Comparison of ENCODE assay signal across 8 cellular contexts in the genomic region with DNA sequence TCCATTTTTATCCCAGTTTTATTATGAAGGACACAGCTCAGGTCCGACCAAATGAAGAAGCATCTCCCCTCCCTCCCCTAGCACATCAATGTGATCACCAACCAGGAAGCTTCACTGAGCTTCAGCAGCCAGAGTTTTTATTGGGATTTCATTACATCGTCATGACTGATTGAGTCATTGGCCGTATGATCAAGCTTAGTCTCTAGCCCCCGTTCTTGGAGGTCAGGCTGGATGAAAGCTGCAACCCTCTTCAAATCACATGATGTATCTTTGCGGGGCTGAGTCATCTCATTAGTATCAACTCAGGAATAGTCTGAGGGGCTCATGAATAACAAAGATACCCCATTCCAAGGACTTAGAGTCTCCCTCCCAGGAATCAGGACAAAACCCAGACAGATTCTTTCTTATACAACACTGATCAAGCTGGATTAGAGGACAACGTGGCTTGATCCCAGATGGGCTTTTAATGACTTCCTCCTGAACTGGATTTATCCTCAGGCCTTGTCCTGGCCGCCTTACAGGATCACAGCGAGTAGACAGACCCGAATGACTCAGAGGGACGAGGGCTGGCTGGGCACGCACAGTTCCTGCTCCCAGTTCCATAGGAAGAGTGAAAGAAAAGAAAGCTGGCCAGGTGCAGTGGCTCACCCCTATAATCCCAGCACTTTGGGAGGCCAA. TPM values are rescaled to one million over a fixed set of nuclear protein-coding genes. Genes with fewer than 3 reads are reported as not detected.
DNase-seq lines count a peak whose midpoint lies in the region; ATAC-seq and TF ChIP-seq lines count a peak whose summit lies in the region.

No MANE protein-coding gene starts in this region.

- H3K23ac ChIP-seq in neuronal stem cell (ENCODE audit: low read depth, low read length, poor library complexity), result no peak overlapping the region

- H4K91ac ChIP-seq in neuronal stem cell (ENCODE audit: low read depth, low read length, poor library complexity), result no peak overlapping the region

- H3K9ac ChIP-seq in neuronal stem cell (ENCODE audit: low read depth, low read length, poor library complexity), result no peak overlapping the region

- no peak overlapping the region for H4K8ac ChIP-seq in neuronal stem cell (ENCODE audit: low read depth, low read length)

- peaks cover 18% of the 10 kb centered on the region; the same call in 1 of the 2 replicates for H3K9me3 ChIP-seq in OCI-LY7 (ENCODE audit: low read length)
- no peaks in the 10 kb centered on the region for H3K9me3 ChIP-seq in psoas muscle
- H3K9me3 ChIP-seq in Peyer's patch, result no peaks in the 10 kb centered on the region
- H3K9me3 ChIP-seq in neuronal stem cell (replicated peaks in 1 of 2; ENCODE audit: control insufficient read depth in 2 of 2, insufficient read depth in 1 of 2, low read depth in 1 of 2, low read length in 2 of 2), result peaks cover 9 to 21% of the 10 kb centered on the region in 2 donors

- H3K4me2 ChIP-seq in OCI-LY7 (ENCODE audit: low read length) (no peak overlapping the region), neuronal stem cell (ENCODE audit: insufficient read depth, low read length, poor library complexity, severe bottlenecking) (no peak overlapping the region)

- BruUV-seq in OCI-LY7 (replicated peaks; lab: Mats Ljungman, UMichigan), result no TSS peak

- no peaks in the 10 kb centered on the region for H4K20me1 ChIP-seq in OCI-LY7 (ENCODE audit: insufficient read depth, low read length)

- no peak overlapping the region for H2AFZ ChIP-seq in OCI-LY7 (ENCODE audit: low read length)
- H2AFZ ChIP-seq in neuronal stem cell (ENCODE audit: low read length), result no peak overlapping the region

- no peak overlapping the region for H2BK5ac ChIP-seq in neuronal stem cell (ENCODE audit: low read length)

- H2AK5ac ChIP-seq in neuronal stem cell (ENCODE audit: low read depth, low read length), result no peak overlapping the region

- H3K18ac ChIP-seq in neuronal stem cell (ENCODE audit: low read length), result no peak overlapping the region

- no peak for TF ChIP-seq CTCF in OCI-LY7 (conservative IDR thresholded peaks at IDR 0.05; ENCODE audit: low read length)
- TF ChIP-seq CTCF in psoas muscle (IDR thresholded peaks at IDR 0.05), result no peak
- TF ChIP-seq CTCF in Peyer's patch (IDR thresholded peaks at IDR 0.05), result no peak

- intact Hi-C loops in OCI-LY7 (cut with micrococcal nuclease; ENCODE audit: unreplicated experiment) (no loop called here), psoas muscle (cut with DNase I) (no loop called here)

- H3K79me1 ChIP-seq in neuronal stem cell (ENCODE audit: low read depth, low read length), result peaks cover 12% of the 10 kb centered on the region

- H3K4me3 ChIP-seq in OCI-LY7 (ENCODE audit: low read depth, low read length, poor library complexity, severe bottlenecking) (no peak overlapping the region), psoas muscle (no peak overlapping the region), Peyer's patch (no peak overlapping the region), neuronal stem cell (ENCODE audit: low read length in 2 of 2) (no peak overlapping the region)

- no peak overlapping the region for H2BK15ac ChIP-seq in neuronal stem cell (ENCODE audit: low read length)

- peak overlapping the region; percentile 99 for H3K27ac ChIP-seq in OCI-LY7 (ENCODE audit: low read depth, low read length, poor library complexity, severe bottlenecking)
- H3K27ac ChIP-seq in epithelial cell of prostate, result peak overlapping the region; percentile 90
- H3K27ac ChIP-seq in psoas muscle, result peak overlapping the region; percentile 55
- H3K27ac ChIP-seq in Peyer's patch, result peak overlapping the region in 2 of 4 donors; percentile 36 to 40
- no peak overlapping the region for H3K27ac ChIP-seq in neuronal stem cell (replicated peaks; ENCODE audit: low read length)

- peak; percentile 40 for DNase-seq in CD1c-positive myeloid dendritic cell (ENCODE audit: extremely low spot score)
- no peak for DNase-seq in OCI-LY7 (ENCODE audit: low spot score)
- peak; percentile 86 for DNase-seq in epithelial cell of prostate (ENCODE audit: low read depth, low spot score)
- peak; percentile 68 to 72 for DNase-seq in psoas muscle
- no peak for DNase-seq in Peyer's patch
- no peak for DNase-seq in neuronal stem cell (ENCODE audit: low spot score)

- TF ChIP-seq POLR2A in Peyer's patch (IDR thresholded peaks at IDR 0.05), result no peak

- 77 to 80% (median 79%) methylated on average over 11 of the region's 11 CpGs for WGBS in psoas muscle, 3 donors
- no CpG with 5 or more reads among the region's 11 CpGs for WGBS in neuronal stem cell (ENCODE audit: extremely low coverage in 2 of 2, insufficient read length in 2 of 2, insufficient replicate concordance in 1 of 2), 2 donors

- no peak overlapping the region for H2BK12ac ChIP-seq in neuronal stem cell (ENCODE audit: low read length)

- no peaks in the 10 kb centered on the region for H3K27me3 ChIP-seq in psoas muscle (ENCODE audit: insufficient read depth in 3 of 3, low read length in 2 of 3)
- H3K27me3 ChIP-seq in Peyer's patch, result no peaks in the 10 kb centered on the region
- no peaks in the 10 kb centered on the region for H3K27me3 ChIP-seq in neuronal stem cell (ENCODE audit: control insufficient read depth in 3 of 3, insufficient read depth in 3 of 3, low read depth in 1 of 3, low read length in 3 of 3)

- H3K36me3 ChIP-seq in OCI-LY7 (ENCODE audit: insufficient read depth, low read length) (peaks cover 54% of the 10 kb centered on the region), psoas muscle (ENCODE audit: insufficient read depth in 1 of 2, low read depth in 1 of 2) (peaks cover 3 to 72% of the 10 kb centered on the region in 2 donors), Peyer's patch (no peaks in the 10 kb centered on the region), neuronal stem cell (replicated peaks in 1 of 2; ENCODE audit: control insufficient read depth in 2 of 2, insufficient read depth in 2 of 2, low read length in 2 of 2) (peaks cover 22 to 72% of the 10 kb centered on the region in 2 donors)

- peaks cover 72% of the 10 kb centered on the region for H3K4me1 ChIP-seq in OCI-LY7 (ENCODE audit: insufficient read depth, low read length, poor library complexity, severe bottlenecking)
- H3K4me1 ChIP-seq in psoas muscle, result peaks cover 12% of the 10 kb centered on the region
- peaks cover 0 to 20% (median 8%) of the 10 kb centered on the region in 4 donors for H3K4me1 ChIP-seq in Peyer's patch
- H3K4me1 ChIP-seq in neuronal stem cell (ENCODE audit: control insufficient read depth in 2 of 2, insufficient read depth in 1 of 2, low read depth in 1 of 2, low read length in 2 of 2), result peaks cover 18 to 21% of the 10 kb centered on the region in 2 donors

- no peak overlapping the region for H2BK120ac ChIP-seq in neuronal stem cell (ENCODE audit: low read depth, low read length)

- peaks cover 20% of the 10 kb centered on the region; the same call in 1 of the 2 replicates for H3K79me2 ChIP-seq in OCI-LY7 (ENCODE audit: insufficient read depth, low read depth, low read length)

- ATAC-seq in psoas muscle, result peak; percentile 11 to 66 (median 46)
- no peak for ATAC-seq in HG03571 (IDR thresholded peaks at IDR 0.05; ENCODE audit: unreplicated experiment)
- no peak for ATAC-seq in GM18520 (IDR thresholded peaks at IDR 0.05; ENCODE audit: unreplicated experiment)

- H3K9me2 ChIP-seq in OCI-LY7 (ENCODE audit: insufficient read depth, low read length), result no peaks in the 10 kb centered on the region

- CTCF ChIA-PET in OCI-LY7 (lab: Charles Lee; ENCODE audit: unreplicated experiment), result no interaction called here

- no peak overlapping the region for H3K4ac ChIP-seq in neuronal stem cell (ENCODE audit: low read length)

- POLR2A ChIA-PET in OCI-LY7 (lab: Charles Lee), result interaction anchor here (0.6 kb wide), 2 partner anchors 10 to 1934 kb away, joined by 5 read pairs; no protein-coding TSS in a partner anchor

- no peak overlapping the region for H3K14ac ChIP-seq in neuronal stem cell (ENCODE audit: low read length)

RNA-seq across cellular contexts. Expression of gene LIMK1, which starts 14.5 kb away (rescaled TPM):
- 21.9 and 31.7 TPM in 2 replicates for total RNA-seq in OCI-LY7 (2014; rRNA removed; shearing (Covaris generic))
- total RNA-seq in OCI-LY7 (2022) (59.7 and 67.3 TPM in 2 replicates), psoas muscle (10 to 100 TPM; 12.0 to 95.8 (median 35.9) TPM), Peyer's patch (10 to 100 TPM in 2 of 4 donors, 1 to 10 TPM in 2; 3.7 to 38.0 (median 11.7) TPM)
- polyA plus RNA-seq in psoas muscle, result 10 to 100 TPM; 12.0 to 30.2 (median 13.8) TPM
- polyA plus RNA-seq in neuronal stem cell (2013, experiment 1 of 2), result 62.3 TPM
- polyA plus RNA-seq in neuronal stem cell (2013, experiment 2 of 2), result 60.7 TPM

Comparison
In these comparisons a context has a peak if more than half of its experiments do, and no peak if none do; other contexts are left out.
1. DNase-seq: peak in CD1c-positive myeloid dendritic cell (single experiment), epithelial cell of prostate (single experiment) and psoas muscle (2 of 2); none in OCI-LY7 (single experiment), Peyer's patch (0 of 3) and neuronal stem cell (single experiment).
2. ATAC-seq: peak in psoas muscle (4 of 4); none in HG03571 (single experiment) and GM18520 (single experiment).